Comparison of ENCODE assay signal across 8 cellular contexts in genomic region chr4:89657931-89658700, GRCh38.
A peak's percentile ranks its signal among the peaks of the same experiment; 100 is the strongest.
DNase-seq lines count a peak whose midpoint lies in the region; ATAC-seq and TF ChIP-seq lines count a peak whose summit lies in the region.

No MANE protein-coding gene starts in this region.

- H3K36me3 Mint-ChIP-seq in type B pancreatic cell: no peaks in the 10 kb centered on the region

- no peaks in the 10 kb centered on the region for H3K9me3 ChIP-seq in left ventricle myocardium inferior (replicated peaks)
- no peaks in the 10 kb centered on the region for H3K9me3 ChIP-seq in right cardiac atrium (ENCODE audit: control insufficient read depth, low read length)

- H3K4me1 Mint-ChIP-seq in type B pancreatic cell (ENCODE audit: unreplicated experiment): no peaks in the 10 kb centered on the region

- ATAC-seq in right cardiac atrium (no peak), HG02642 (IDR thresholded peaks at IDR 0.05; ENCODE audit: poor library complexity, unreplicated experiment) (peak; percentile 71)

- 39% methylated on average over 3 of the region's 3 CpGs for WGBS in right cardiac atrium

- H3K27me3 ChIP-seq in left ventricle myocardium inferior (ENCODE audit: low read depth): no peaks in the 10 kb centered on the region
- no peaks in the 10 kb centered on the region for H3K27me3 ChIP-seq in right cardiac atrium (ENCODE audit: control insufficient read depth, insufficient read depth)

- no peaks in the 10 kb centered on the region for H3K9me3 Mint-ChIP-seq in type B pancreatic cell

- no peak overlapping the region for H3K27ac Mint-ChIP-seq in type B pancreatic cell

- H3K27me3 Mint-ChIP-seq in type B pancreatic cell: no peaks in the 10 kb centered on the region

- no peak for DNase-seq in left ventricle myocardium inferior
- no peak for DNase-seq in right cardiac atrium
- DNase-seq in NCI-H446 treated with DMSO at 0.1 percent for 48 hours (lab: John Stamatoyannopoulos, UW): peak; percentile 71
- peak; percentile 77 for DNase-seq in fibroblast of peridontal ligament (ENCODE audit: extremely low read depth)
- no peak for DNase-seq in type B pancreatic cell (ENCODE audit: extremely low spot score, unreplicated experiment)
- DNase-seq in activated naive CD4-positive, alpha-beta T cell (lab: John Stamatoyannopoulos, UW): no peak
- no peak for DNase-seq in OCI-M2 (lab: John Stamatoyannopoulos, UW; ENCODE audit: unreplicated experiment)

- H3K27ac ChIP-seq in left ventricle myocardium inferior (replicated peaks) (no peak overlapping the region), right cardiac atrium (ENCODE audit: low read length) (no peak overlapping the region)

- H3K4me3 ChIP-seq in left ventricle myocardium inferior (no peak overlapping the region), right cardiac atrium (ENCODE audit: low read length) (no peak overlapping the region)

- TF ChIP-seq CTCF in left ventricle myocardium inferior (IDR thresholded peaks at IDR 0.05; ENCODE audit: borderline replicate concordance): peak; percentile 52
- peak; percentile 57 for TF ChIP-seq CTCF in type B pancreatic cell (conservative IDR thresholded peaks at IDR 0.05)

- intact Hi-C loops in left ventricle myocardium inferior (cut with micrococcal nuclease) (no loop called here), right cardiac atrium (cut with DNase I) (loop anchor here in 2 of 4 donors (5.0 to 10.0 kb wide), 2 partner anchors 209 to 217 kb away; no protein-coding TSS in a partner anchor)

- H3K4me3 Mint-ChIP-seq in type B pancreatic cell: no peak overlapping the region

- H3K36me3 ChIP-seq in left ventricle myocardium inferior: no peaks in the 10 kb centered on the region

- H3K4me1 ChIP-seq in left ventricle myocardium inferior (peaks cover 8% of the 10 kb centered on the region), right cardiac atrium (ENCODE audit: control insufficient read depth, insufficient read depth, low read length) (no peaks in the 10 kb centered on the region)

Comparison
In these comparisons a context has a peak if more than half of its experiments do, and no peak if none do; other contexts are left out.
1. DNase-seq: peak in NCI-H446 treated with DMSO at 0.1 percent for 48 hours (single experiment) and fibroblast of peridontal ligament (single experiment); none in left ventricle myocardium inferior (single experiment), right cardiac atrium (0 of 3), type B pancreatic cell (single experiment), activated naive CD4-positive, alpha-beta T cell (0 of 4) and OCI-M2 (single experiment).